23 cellular contexts compared by ENCODE assay signal in genomic region chr7:71638108-71638507, GRCh38.
"Had no signal": no experiment of that assay in that cellular context is flagged by ENCODE, and none has a peak within 500 bp of the region (broad histone marks: within the 10 kb centered on the region; RNA-seq: fewer than 3 reads in every experiment).

No MANE protein-coding gene starts in this region.

- H3K9me3 Mint-ChIP-seq: neural crest cell, type B pancreatic cell had no signal

- H3K4me3 ChIP-seq: left ventricle myocardium inferior, lung, mucosa of descending colon, pancreas, prostate gland, skin epidermis, spleen, tibial nerve, vagina had no signal

- H3K4me3 Mint-ChIP-seq: immature natural killer cell; naive thymus-derived CD8-positive, alpha-beta T cell; nephron; neural crest cell; stimulated activated effector memory CD8-positive, alpha-beta T cell treated with anti-CD3 and anti-CD28 coated beads, Interleukin-12 subunit alpha, Interleukin-12 subunit beta, amount 100 ng/mL, for 72 hours; stimulated activated naive CD8-positive, alpha-beta T cell treated with anti-CD3 and anti-CD28 coated beads, Interleukin-15, amount 100 ng/mL, for 72 hours; type B pancreatic cell had no signal

- ATAC-seq: mucosa of descending colon; naive thymus-derived CD8-positive, alpha-beta T cell; sciatic nerve; stimulated activated effector memory CD8-positive, alpha-beta T cell treated with anti-CD3 and anti-CD28 coated beads, Interleukin-12 subunit alpha, Interleukin-12 subunit beta, amount 100 ng/mL, for 72 hours; stimulated activated naive CD8-positive, alpha-beta T cell treated with anti-CD3 and anti-CD28 coated beads, Interleukin-15, amount 100 ng/mL, for 72 hours had no signal

- H3K36me3 Mint-ChIP-seq: immature natural killer cell; naive thymus-derived CD8-positive, alpha-beta T cell; stimulated activated effector memory CD8-positive, alpha-beta T cell treated with anti-CD3 and anti-CD28 coated beads, Interleukin-12 subunit alpha, Interleukin-12 subunit beta, amount 100 ng/mL, for 72 hours; type B pancreatic cell had no signal

- H3K27me3 ChIP-seq: pancreas, spleen, tibial nerve, vagina had no signal

- H3K9me3 ChIP-seq: left ventricle myocardium inferior, pancreas, prostate gland, tibial nerve, vagina had no signal

- H3K27ac Mint-ChIP-seq: immature natural killer cell; naive thymus-derived CD8-positive, alpha-beta T cell; nephron; stimulated activated effector memory CD8-positive, alpha-beta T cell treated with anti-CD3 and anti-CD28 coated beads, Interleukin-12 subunit alpha, Interleukin-12 subunit beta, amount 100 ng/mL, for 72 hours; stimulated activated naive CD8-positive, alpha-beta T cell treated with anti-CD3 and anti-CD28 coated beads, Interleukin-15, amount 100 ng/mL, for 72 hours; type B pancreatic cell had no signal

- H3K4me1 Mint-ChIP-seq: immature natural killer cell; stimulated activated effector memory CD8-positive, alpha-beta T cell treated with anti-CD3 and anti-CD28 coated beads, Interleukin-12 subunit alpha, Interleukin-12 subunit beta, amount 100 ng/mL, for 72 hours; stimulated activated naive CD8-positive, alpha-beta T cell treated with anti-CD3 and anti-CD28 coated beads, Interleukin-15, amount 100 ng/mL, for 72 hours had no signal

- H3K4me1 ChIP-seq: pancreas, prostate gland had no signal

- DNase-seq: immature natural killer cell; left ventricle myocardium inferior; midbrain; mucosa of descending colon; naive thymus-derived CD8-positive, alpha-beta T cell; nucleus accumbens; pancreas; retina; right cardiac atrium; spleen; stimulated activated CD4-positive, alpha-beta T cell treated with anti-CD3 and anti-CD28 coated beads, Interleukin-4, amount 100 ng/mL, for 24 hours; stimulated activated naive CD4-positive, alpha-beta T cell; stimulated activated naive CD8-positive, alpha-beta T cell treated with anti-CD3 and anti-CD28 coated beads, Interleukin-15, amount 100 ng/mL, for 72 hours had no signal

- H3K36me3 ChIP-seq: left ventricle myocardium inferior, pancreas, prostate gland, spleen, tibial nerve, vagina had no signal

- H3K27ac ChIP-seq: left ventricle myocardium inferior, pancreas, prostate gland, skin epidermis, spleen, tibial nerve, vagina had no signal

- H3K27me3 Mint-ChIP-seq: stimulated activated naive CD8-positive, alpha-beta T cell treated with anti-CD3 and anti-CD28 coated beads, Interleukin-15, amount 100 ng/mL, for 72 hours; type B pancreatic cell had no signal
